27 cellular contexts compared by ENCODE assay signal in the genomic region with DNA sequence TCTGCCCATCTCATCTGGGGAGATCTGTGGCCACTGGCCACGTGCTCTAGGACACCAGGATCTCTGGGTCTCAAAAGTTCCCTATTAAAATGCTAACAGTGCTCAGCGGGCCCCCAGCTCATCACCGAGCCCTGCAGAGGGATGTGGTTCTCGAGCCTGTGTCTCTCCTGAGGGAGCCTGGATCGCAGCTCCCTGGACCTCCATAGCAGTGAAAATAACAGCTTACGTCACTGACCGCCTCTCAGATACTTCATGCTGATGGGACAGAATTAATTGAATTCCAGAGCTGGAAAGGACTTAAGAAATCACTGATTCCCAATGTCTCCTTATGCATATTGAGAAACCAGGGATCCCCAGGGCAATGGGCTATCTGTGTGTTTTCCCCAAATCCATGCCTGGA.
"Had no signal": no experiment of that assay in that cellular context is flagged by ENCODE, and none has a peak within 500 bp of the region (broad histone marks: within the 10 kb centered on the region; RNA-seq: fewer than 3 reads in every experiment).

No MANE protein-coding gene starts in this region.

- H3K4me1 ChIP-seq: stomach, suprapubic skin, testis, thyroid gland, tibial artery, tibial nerve, transverse colon, upper lobe of left lung, upper lobe of right lung, uterus, vagina had no signal

- H3K27me3 ChIP-seq: suprapubic skin, testis, thyroid gland, tibial nerve, transverse colon, upper lobe of left lung, uterus, vagina had no signal

- DNase-seq: stimulated activated CD4-positive, alpha-beta T cell treated with anti-CD3 and anti-CD28 coated beads, Interleukin-2, amount 100 ng/mL, for 48 hours; stimulated activated CD4-positive, alpha-beta T cell treated with anti-CD3 and anti-CD28 coated beads, Interleukin-4, amount 100 ng/mL, for 1 hour; stimulated activated CD4-positive, alpha-beta T cell treated with anti-CD3 and anti-CD28 coated beads, Interleukin-4, amount 100 ng/mL, for 24 hours; stimulated activated CD4-positive, alpha-beta T cell treated with anti-CD3 and anti-CD28 coated beads, Interleukin-4, amount 100 ng/mL, for 4 hours; stimulated activated CD8-positive, alpha-beta memory T cell treated with anti-CD3 and anti-CD28 coated beads, Interleukin-4, amount 100 ng/mL, for 48 hours; stimulated activated naive B cell treated with anti-CD40 and anti-IgM and Interleukin-4, amounts not matched to agents 10 μg/mL and 1 μg/mL and 100 μg/mL, for 72 hours; stimulated activated naive CD4-positive, alpha-beta T cell; stimulated activated naive CD4-positive, alpha-beta T cell treated with Interleukin-2 at 50 U/mL for 16 hours; stimulated activated naive CD8-positive, alpha-beta T cell treated with anti-CD3 and anti-CD28 coated beads, Interleukin-15, amount 100 ng/mL, for 72 hours; stimulated activated naive CD8-positive, alpha-beta T cell treated with anti-CD3 and anti-CD28 coated beads, Interleukin-15, Interleukin-2, amounts not matched to agents 100 U/mL and 50 U/mL, for 24 hours; stomach; substantia nigra; testis; thyroid gland; tibial artery; transverse colon; trophoblast cell; upper lobe of right lung; uterus had no signal

- H3K4me3 ChIP-seq: stomach, suprapubic skin, testis, thoracic aorta, thyroid gland, tibial artery, tibial nerve, transverse colon, upper lobe of left lung, upper lobe of right lung, uterus, vagina had no signal

- H3K36me3 ChIP-seq: stomach, suprapubic skin, thoracic aorta, thyroid gland, tibial artery, tibial nerve, transverse colon, upper lobe of left lung, upper lobe of right lung, uterus, vagina had no signal

- H3K27ac ChIP-seq: stomach, suprapubic skin, testis, thoracic aorta, thyroid gland, tibial artery, tibial nerve, transverse colon, upper lobe of left lung, upper lobe of right lung, uterus, vagina had no signal

- FAIRE-seq: urothelium cell line had no signal

- H3K9me3 ChIP-seq: stomach, suprapubic skin, testis, thoracic aorta, thyroid gland, tibial artery, transverse colon, upper lobe of left lung, upper lobe of right lung, uterus, vagina had no signal

- ATAC-seq: stimulated activated effector memory CD8-positive, alpha-beta T cell treated with anti-CD3 and anti-CD28 coated beads, Interleukin-12 subunit alpha, Interleukin-12 subunit beta, amount 100 ng/mL, for 72 hours; stimulated activated memory B cell treated with anti-CD40 and anti-IgM and Interleukin-4, amounts not matched to agents 10 μg/mL and 1 μg/mL and 100 μg/mL, for 72 hours; stimulated activated naive B cell treated with anti-CD40 and anti-IgM and Interleukin-4, amounts not matched to agents 10 μg/mL and 1 μg/mL and 100 μg/mL, for 72 hours; upper lobe of right lung had no signal
